Comparison of ENCODE assay signal across 1 cellular context in genomic region chr5:56812110-56812509, GRCh38.
TF ChIP-seq lines count a peak whose summit lies in the region.

No MANE protein-coding gene starts in this region.

TF ChIP-seq in HCT116, 20 proteins besides CTCF, POLR2A, EP300 and RAD21 (continued from another document):
- no peak for TF ChIP-seq ATF3 (IDR thresholded peaks at IDR 0.05)
- no peak for TF ChIP-seq ZNF274 (IDR thresholded peaks at IDR 0.05; ENCODE audit: low read depth, low read length)
- TF ChIP-seq CBX3 (IDR thresholded peaks at IDR 0.05; ENCODE audit: low read depth): no peak
- TF ChIP-seq EGR1 (IDR thresholded peaks at IDR 0.05; ENCODE audit: low read depth): no peak
